In the genomic region with DNA sequence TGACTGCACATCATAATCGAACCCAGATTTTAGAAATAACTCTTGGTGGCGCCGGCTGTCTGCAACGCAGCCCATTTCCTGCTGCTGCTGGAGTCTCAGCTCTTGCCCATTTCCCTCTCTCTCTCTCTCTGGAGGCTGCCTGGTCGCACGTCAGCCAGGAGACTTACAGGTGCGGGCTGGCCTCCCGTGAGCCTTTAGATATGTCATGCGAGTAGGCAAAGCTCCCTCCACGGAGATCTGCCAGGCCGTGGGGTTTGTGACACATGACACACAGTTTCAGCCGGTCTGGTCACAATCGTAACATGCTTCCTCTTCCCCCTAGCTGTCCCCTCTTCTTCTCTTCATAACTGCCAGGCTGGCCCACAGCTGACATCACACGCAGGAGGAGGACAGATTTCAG, we compare ENCODE assay signal across 1 cellular context.
TF ChIP-seq lines count a peak whose summit lies in the region.

No MANE protein-coding gene starts in this region.

TF ChIP-seq in GM23338, 12 proteins besides CTCF, POLR2A, EP300 and RAD21 (continued from another document):
- no peak for TF ChIP-seq REST (IDR thresholded peaks at IDR 0.05; ENCODE audit: unreplicated experiment)
- no peak for TF ChIP-seq CREB1 (CRISPR knock-in tag; IDR thresholded peaks at IDR 0.05; ENCODE audit: low read depth)
- TF ChIP-seq ZNF114 (CRISPR knock-in tag; IDR thresholded peaks at IDR 0.05): no peak
- no peak for TF ChIP-seq ZNF331 (CRISPR knock-in tag; IDR thresholded peaks at IDR 0.05; ENCODE audit: low read depth)
